12 cellular contexts compared by ENCODE assay signal in the genomic region with DNA sequence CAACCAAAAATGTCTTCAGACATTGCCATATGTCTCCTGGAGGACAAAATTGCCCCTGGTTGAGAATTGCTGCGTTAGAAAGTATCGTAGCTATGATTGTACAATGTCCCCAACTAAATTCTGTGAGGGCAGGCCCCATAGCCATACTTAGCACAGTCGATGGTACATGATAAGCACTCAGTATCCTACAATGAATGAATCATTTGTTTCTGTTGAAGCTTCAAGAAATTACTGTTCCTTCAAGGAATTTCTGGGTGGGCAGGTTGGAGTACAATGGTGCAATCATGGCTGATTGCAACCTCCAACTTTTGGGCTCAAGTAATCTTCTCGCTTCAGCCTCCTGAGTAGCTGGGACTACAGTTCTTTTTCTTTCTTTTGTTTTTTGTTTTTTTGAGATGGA. TPM values are rescaled to one million over a fixed set of nuclear protein-coding genes. Genes with fewer than 3 reads are reported as not detected.
DNase-seq lines count a peak whose midpoint lies in the region; ATAC-seq and TF ChIP-seq lines count a peak whose summit lies in the region.
"Had no signal": no experiment of that assay in that cellular context is flagged by ENCODE, and none has a peak within 500 bp of the region (broad histone marks: within the 10 kb centered on the region; RNA-seq: fewer than 3 reads in every experiment).

No MANE protein-coding gene starts in this region.

- H3K36me3 Mint-ChIP-seq in activated CD4-positive, alpha-beta T cell treated with anti-CD3 and anti-CD28 coated beads, Interleukin-2, amount 10 ng/mL, durations not matched to agents 7 days and 5 days (ENCODE audit: low read depth), result peaks cover 72% of the 10 kb centered on the region
- peaks cover 20% of the 10 kb centered on the region for H3K36me3 Mint-ChIP-seq in T-helper 17 cell (ENCODE audit: low read depth)

- DNase-seq in activated CD4-positive, alpha-beta T cell treated with anti-CD3 and anti-CD28 coated beads, Interleukin-2, amount 10 ng/mL, durations not matched to agents 7 days and 5 days, result no peak
- no peak for DNase-seq in activated CD4-positive, alpha-beta T cell treated with anti-CD3 and anti-CD28 coated beads, Interleukin-2, amount 50 U/mL, for 48 hours
- DNase-seq in T-helper 17 cell (no peak), choroid plexus epithelial cell (ENCODE audit: low read depth) (peak; percentile 36), renal cortical epithelial cell (ENCODE audit: low read depth) (peak; percentile 31), DMS79 treated with DMSO at 0.1 percent for 48 hours (lab: John Stamatoyannopoulos, UW) (no peak), KBM-7 (no peak)
- DNase-seq: activated CD4-positive, CD25-positive, alpha-beta regulatory T cell treated with anti-CD3 and anti-CD28 coated beads, Interleukin-2, amount 50 U/mL, for 72 hours; dermis blood vessel endothelial cell; transverse colon had no signal

- no peaks in the 10 kb centered on the region for H3K27me3 Mint-ChIP-seq in activated CD4-positive, alpha-beta T cell treated with anti-CD3 and anti-CD28 coated beads, Interleukin-2, amount 10 ng/mL, durations not matched to agents 7 days and 5 days
- H3K27me3 Mint-ChIP-seq in T-helper 17 cell, result no peaks in the 10 kb centered on the region

- no peaks in the 10 kb centered on the region for H3K9me3 Mint-ChIP-seq in activated CD4-positive, alpha-beta T cell treated with anti-CD3 and anti-CD28 coated beads, Interleukin-2, amount 10 ng/mL, durations not matched to agents 7 days and 5 days

- no peak for TF ChIP-seq CTCF in choroid plexus epithelial cell (conservative IDR thresholded peaks at IDR 0.05; ENCODE audit: low read depth, low read length)

- H3K9me3 ChIP-seq in T-helper 17 cell (ENCODE audit: control insufficient read depth, low read length, poor library complexity, severe bottlenecking), result no peaks in the 10 kb centered on the region
- H3K9me3 ChIP-seq: transverse colon had no signal

- H3K27ac Mint-ChIP-seq in activated CD4-positive, alpha-beta T cell treated with anti-CD3 and anti-CD28 coated beads, Interleukin-2, amount 10 ng/mL, durations not matched to agents 7 days and 5 days, result peak overlapping the region; percentile 69
- H3K27ac Mint-ChIP-seq in T-helper 17 cell, result peak overlapping the region; percentile 97

- H3K4me3 ChIP-seq in choroid plexus epithelial cell (ENCODE audit: low read depth, low read length), result no peak overlapping the region
- H3K4me3 ChIP-seq: SK-N-MC, transverse colon had no signal

- ATAC-seq in T-helper 17 cell (no peak), HG03442 (IDR thresholded peaks at IDR 0.05; ENCODE audit: unreplicated experiment) (no peak)

- in situ Hi-C loops in KBM-7 (cut with MboI; ENCODE audit: low pct_unique_long_range_greater_than_20kb, low sequenced_read_pairs), result no loop called here

- CTCF ChIA-PET in activated CD4-positive, alpha-beta T cell treated with anti-CD3 and anti-CD28 coated beads, Interleukin-2, amount 10 ng/mL, durations not matched to agents 7 days and 5 days (lab: Charles Lee), result interaction anchor here (0.7 to 1.1 kb wide), 2 partner anchors 14 to 15 kb away, joined by 3 to 4 read pairs; no protein-coding TSS in a partner anchor

- POLR2A ChIA-PET in activated CD4-positive, alpha-beta T cell treated with anti-CD3 and anti-CD28 coated beads, Interleukin-2, amount 10 ng/mL, durations not matched to agents 7 days and 5 days (lab: Charles Lee), result interaction anchor here (0.7 kb wide), 1 partner anchor 108 kb away, joined by 3 read pairs; no protein-coding TSS in a partner anchor

- peaks cover 72% of the 10 kb centered on the region for H3K4me1 Mint-ChIP-seq in activated CD4-positive, alpha-beta T cell treated with anti-CD3 and anti-CD28 coated beads, Interleukin-2, amount 10 ng/mL, durations not matched to agents 7 days and 5 days
- H3K4me1 Mint-ChIP-seq in T-helper 17 cell, result peaks cover 64% of the 10 kb centered on the region

- peak overlapping the region; percentile 63 for H3K4me3 Mint-ChIP-seq in activated CD4-positive, alpha-beta T cell treated with anti-CD3 and anti-CD28 coated beads, Interleukin-2, amount 10 ng/mL, durations not matched to agents 7 days and 5 days
- peak overlapping the region; percentile 98 for H3K4me3 Mint-ChIP-seq in T-helper 17 cell

RNA-seq across cellular contexts. Expression of a gene that starts 4.7 kb away (rescaled TPM):
- total RNA-seq in activated CD4-positive, alpha-beta T cell treated with anti-CD3 and anti-CD28 coated beads, Interleukin-2, amount 10 ng/mL, durations not matched to agents 7 days and 5 days, result 100 to 1,000 TPM; 740 to 752 TPM
- total RNA-seq in T-helper 17 cell (100 to 1,000 TPM; 244 to 273 TPM), renal cortical epithelial cell (503 and 992 TPM in 2 replicates)

RNA-seq across cellular contexts. Expression of a gene that starts 51.9 kb away (rescaled TPM):
- 100 to 1,000 TPM in 1 of 2 experiments, 10 to 100 TPM in 1; 93.8 to 112 TPM for total RNA-seq in activated CD4-positive, alpha-beta T cell treated with anti-CD3 and anti-CD28 coated beads, Interleukin-2, amount 10 ng/mL, durations not matched to agents 7 days and 5 days
- total RNA-seq in T-helper 17 cell, result 10 to 100 TPM; 39.7 to 41.3 TPM
- 29.0 and 51.4 TPM in 2 replicates for total RNA-seq in renal cortical epithelial cell

Comparison
In these comparisons a context has a peak if more than half of its experiments do, and no peak if none do; other contexts are left out.
1. DNase-seq: peak in choroid plexus epithelial cell (single experiment) and renal cortical epithelial cell (single experiment); none in activated CD4-positive, alpha-beta T cell treated with anti-CD3 and anti-CD28 coated beads, Interleukin-2, amount 10 ng/mL, durations not matched to agents 7 days and 5 days (single experiment), activated CD4-positive, alpha-beta T cell treated with anti-CD3 and anti-CD28 coated beads, Interleukin-2, amount 50 U/mL, for 48 hours (0 of 2), T-helper 17 cell (0 of 3), DMS79 treated with DMSO at 0.1 percent for 48 hours (single experiment) and KBM-7 (single experiment).